In the genomic region with DNA sequence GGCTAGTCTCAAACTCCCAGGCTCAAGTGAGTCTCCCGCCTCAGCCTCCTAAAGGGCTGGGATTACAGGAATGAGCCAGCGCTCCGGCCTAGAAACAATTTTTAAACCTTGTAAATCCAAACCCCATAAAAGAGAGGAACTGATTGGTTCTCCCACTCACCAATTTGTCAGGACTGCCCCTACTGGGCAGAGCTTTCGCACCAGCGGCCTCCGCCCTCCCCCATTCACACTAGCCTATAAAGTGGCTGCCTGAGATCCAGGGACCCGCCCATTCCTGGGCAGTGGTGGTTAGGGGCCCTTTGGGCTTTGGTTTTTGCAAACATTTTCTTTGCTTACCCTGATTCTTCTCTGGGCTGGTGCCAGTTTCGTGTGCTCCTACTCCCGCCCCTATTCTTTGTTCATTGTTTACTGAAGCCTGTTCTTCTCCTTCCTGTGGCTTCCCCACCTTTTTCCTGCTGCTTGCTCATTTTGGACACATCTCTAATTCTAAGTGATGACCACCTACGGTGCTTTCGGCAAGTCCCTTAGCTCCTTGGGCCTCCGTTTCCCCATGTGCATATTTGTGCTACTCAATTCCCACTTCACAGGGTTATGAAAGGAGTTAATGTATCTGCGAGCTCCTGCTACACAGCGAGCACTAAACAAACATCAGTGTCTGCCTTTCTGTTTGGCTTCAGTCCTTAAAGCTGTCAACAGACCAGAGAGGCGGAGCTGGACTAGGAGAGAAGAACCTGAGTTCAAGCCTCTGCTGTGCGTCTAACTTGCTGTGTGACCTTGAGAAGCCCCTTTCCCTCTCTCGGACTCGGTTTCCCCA, we compare ENCODE assay signal across 1 cellular context.
TF ChIP-seq lines count a peak whose summit lies in the region.

No MANE protein-coding gene starts in this region.

TF ChIP-seq in K562, 482 proteins besides CTCF, POLR2A, EP300 and RAD21 (continued from another document and continues in another):
- TF ChIP-seq BCOR (IDR thresholded peaks at IDR 0.05), result peak; percentile 47; the same call in 1 of the 2 replicates
- TF ChIP-seq POLR2B (IDR thresholded peaks at IDR 0.05; ENCODE audit: low read depth, partially characterized antibody), result peak; percentile 32
- TF ChIP-seq ZBTB17 (CRISPR knock-in tag; IDR thresholded peaks at IDR 0.05), result no peak
- peak; percentile 53 to 60 for TF ChIP-seq NRF1 (conservative IDR thresholded peaks at IDR 0.05 in 1 of 2, IDR thresholded peaks at IDR 0.05 in 1 of 2)
- TF ChIP-seq, protein P1, sequence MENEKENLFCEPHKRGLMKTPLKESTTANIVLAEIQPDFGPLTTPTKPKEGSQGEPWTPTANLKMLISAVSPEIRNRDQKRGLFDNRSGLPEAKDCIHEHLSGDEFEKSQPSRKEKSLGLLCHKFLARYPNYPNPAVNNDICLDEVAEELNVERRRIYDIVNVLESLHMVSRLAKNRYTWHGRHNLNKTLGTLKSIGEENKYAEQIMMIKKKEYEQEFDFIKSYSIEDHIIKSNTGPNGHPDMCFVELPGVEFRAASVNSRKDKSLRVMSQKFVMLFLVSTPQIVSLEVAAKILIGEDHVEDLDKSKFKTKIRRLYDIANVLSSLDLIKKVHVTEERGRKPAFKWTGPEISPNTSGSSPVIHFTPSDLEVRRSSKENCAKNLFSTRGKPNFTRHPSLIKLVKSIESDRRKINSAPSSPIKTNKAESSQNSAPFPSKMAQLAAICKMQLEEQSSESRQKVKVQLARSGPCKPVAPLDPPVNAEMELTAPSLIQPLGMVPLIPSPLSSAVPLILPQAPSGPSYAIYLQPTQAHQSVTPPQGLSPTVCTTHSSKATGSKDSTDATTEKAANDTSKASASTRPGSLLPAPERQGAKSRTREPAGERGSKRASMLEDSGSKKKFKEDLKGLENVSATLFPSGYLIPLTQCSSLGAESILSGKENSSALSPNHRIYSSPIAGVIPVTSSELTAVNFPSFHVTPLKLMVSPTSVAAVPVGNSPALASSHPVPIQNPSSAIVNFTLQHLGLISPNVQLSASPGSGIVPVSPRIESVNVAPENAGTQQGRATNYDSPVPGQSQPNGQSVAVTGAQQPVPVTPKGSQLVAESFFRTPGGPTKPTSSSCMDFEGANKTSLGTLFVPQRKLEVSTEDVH (IDR thresholded peaks at IDR 0.05; ENCODE audit: low read depth, partially characterized antibody), result peak; percentile 30
- TF ChIP-seq, protein P2, sequence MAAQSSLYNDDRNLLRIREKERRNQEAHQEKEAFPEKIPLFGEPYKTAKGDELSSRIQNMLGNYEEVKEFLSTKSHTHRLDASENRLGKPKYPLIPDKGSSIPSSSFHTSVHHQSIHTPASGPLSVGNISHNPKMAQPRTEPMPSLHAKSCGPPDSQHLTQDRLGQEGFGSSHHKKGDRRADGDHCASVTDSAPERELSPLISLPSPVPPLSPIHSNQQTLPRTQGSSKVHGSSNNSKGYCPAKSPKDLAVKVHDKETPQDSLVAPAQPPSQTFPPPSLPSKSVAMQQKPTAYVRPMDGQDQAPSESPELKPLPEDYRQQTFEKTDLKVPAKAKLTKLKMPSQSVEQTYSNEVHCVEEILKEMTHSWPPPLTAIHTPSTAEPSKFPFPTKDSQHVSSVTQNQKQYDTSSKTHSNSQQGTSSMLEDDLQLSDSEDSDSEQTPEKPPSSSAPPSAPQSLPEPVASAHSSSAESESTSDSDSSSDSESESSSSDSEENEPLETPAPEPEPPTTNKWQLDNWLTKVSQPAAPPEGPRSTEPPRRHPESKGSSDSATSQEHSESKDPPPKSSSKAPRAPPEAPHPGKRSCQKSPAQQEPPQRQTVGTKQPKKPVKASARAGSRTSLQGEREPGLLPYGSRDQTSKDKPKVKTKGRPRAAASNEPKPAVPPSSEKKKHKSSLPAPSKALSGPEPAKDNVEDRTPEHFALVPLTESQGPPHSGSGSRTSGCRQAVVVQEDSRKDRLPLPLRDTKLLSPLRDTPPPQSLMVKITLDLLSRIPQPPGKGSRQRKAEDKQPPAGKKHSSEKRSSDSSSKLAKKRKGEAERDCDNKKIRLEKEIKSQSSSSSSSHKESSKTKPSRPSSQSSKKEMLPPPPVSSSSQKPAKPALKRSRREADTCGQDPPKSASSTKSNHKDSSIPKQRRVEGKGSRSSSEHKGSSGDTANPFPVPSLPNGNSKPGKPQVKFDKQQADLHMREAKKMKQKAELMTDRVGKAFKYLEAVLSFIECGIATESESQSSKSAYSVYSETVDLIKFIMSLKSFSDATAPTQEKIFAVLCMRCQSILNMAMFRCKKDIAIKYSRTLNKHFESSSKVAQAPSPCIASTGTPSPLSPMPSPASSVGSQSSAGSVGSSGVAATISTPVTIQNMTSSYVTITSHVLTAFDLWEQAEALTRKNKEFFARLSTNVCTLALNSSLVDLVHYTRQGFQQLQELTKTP (IDR thresholded peaks at IDR 0.05; ENCODE audit: low read depth in 1 of 2, partially characterized antibody in 2 of 2), result peak in 1 of 2 experiments; percentile 5
- TF ChIP-seq ZNF436 (CRISPR knock-in tag; IDR thresholded peaks at IDR 0.05), result no peak
- TF ChIP-seq ZFX (CRISPR knock-in tag; IDR thresholded peaks at IDR 0.05), result 0 out of 2 replicates have a peak, but pooled peaks have one; percentile 24
- TF ChIP-seq FOXM1 (IDR thresholded peaks at IDR 0.05; ENCODE audit: low read depth), result peak; percentile 41; the same call in 1 of the 2 replicates
- no peak for TF ChIP-seq FOXM1 (CRISPR knock-in tag; IDR thresholded peaks at IDR 0.05; ENCODE audit: low read depth)
- TF ChIP-seq TOE1 (IDR thresholded peaks at IDR 0.05; ENCODE audit: borderline replicate concordance), result 0 out of 2 replicates have a peak, but pooled peaks have one; percentile 19
- no peak for TF ChIP-seq TOE1 (CRISPR knock-in tag; IDR thresholded peaks at IDR 0.05; ENCODE audit: borderline replicate concordance, low read depth)
- TF ChIP-seq ZNF121 (CRISPR knock-in tag; conservative IDR thresholded peaks at IDR 0.05), result peak; percentile 43
- TF ChIP-seq POLR3A (IDR thresholded peaks at IDR 0.05; ENCODE audit: borderline replicate concordance, extremely low read depth, insufficient read depth, insufficient read length), result no peak
- TF ChIP-seq FUS (optimal IDR thresholded peaks at IDR 0.05; ENCODE audit: low read depth, low read length), result no peak
- no peak for TF ChIP-seq ATF1 (CRISPR knock-in tag; IDR thresholded peaks at IDR 0.05)
- TF ChIP-seq ATF1 (tag; IDR thresholded peaks at IDR 0.05), result peak; percentile 54; the same call in 1 of the 2 replicates
- TF ChIP-seq, protein P3, sequence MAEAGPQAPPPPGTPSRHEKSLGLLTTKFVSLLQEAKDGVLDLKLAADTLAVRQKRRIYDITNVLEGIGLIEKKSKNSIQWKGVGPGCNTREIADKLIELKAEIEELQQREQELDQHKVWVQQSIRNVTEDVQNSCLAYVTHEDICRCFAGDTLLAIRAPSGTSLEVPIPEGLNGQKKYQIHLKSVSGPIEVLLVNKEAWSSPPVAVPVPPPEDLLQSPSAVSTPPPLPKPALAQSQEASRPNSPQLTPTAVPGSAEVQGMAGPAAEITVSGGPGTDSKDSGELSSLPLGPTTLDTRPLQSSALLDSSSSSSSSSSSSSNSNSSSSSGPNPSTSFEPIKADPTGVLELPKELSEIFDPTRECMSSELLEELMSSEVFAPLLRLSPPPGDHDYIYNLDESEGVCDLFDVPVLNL (CRISPR knock-in tag; IDR thresholded peaks at IDR 0.05; ENCODE audit: low read depth), result no peak
- TF ChIP-seq ZNF583 (CRISPR knock-in tag; IDR thresholded peaks at IDR 0.05), result no peak
- TF ChIP-seq L3MBTL2 (IDR thresholded peaks at IDR 0.05), result peak; percentile 55
- peak; percentile 80 for TF ChIP-seq FOS (IDR thresholded peaks at IDR 0.05; ENCODE audit: extremely low read depth, insufficient read length)
- peak; percentile 40 for TF ChIP-seq TAF1 (IDR thresholded peaks at IDR 0.05; ENCODE audit: control insufficient read depth, extremely low read depth, insufficient read depth, low read length, severe bottlenecking)
- no peak for TF ChIP-seq KLF10 (CRISPR knock-in tag; IDR thresholded peaks at IDR 0.05)
- TF ChIP-seq RCOR1 (IDR thresholded peaks at IDR 0.05; ENCODE audit: borderline replicate concordance in 1 of 2, low read depth in 2 of 2, low read length in 2 of 2), result peak in 1 of 2 experiments; percentile 81; a peak in 1 of 4 replicates
- TF ChIP-seq CREM (IDR thresholded peaks at IDR 0.05; ENCODE audit: low read depth), result peak; percentile 42
- 0 out of 2 replicates have a peak, but pooled peaks have one; percentile 33 for TF ChIP-seq KAT7 (CRISPR knock-in tag; IDR thresholded peaks at IDR 0.05; ENCODE audit: borderline replicate concordance)
- peak; percentile 51; the same call in 1 of the 2 replicates for TF ChIP-seq PHF8 (IDR thresholded peaks at IDR 0.05; ENCODE audit: borderline replicate concordance, low read length)
- TF ChIP-seq TARDBP (IDR thresholded peaks at IDR 0.05), result peak; percentile 27; the same call in 1 of the 2 replicates
- 0 out of 2 replicates have a peak, but pooled peaks have one; percentile 43 for TF ChIP-seq POLR2G (IDR thresholded peaks at IDR 0.05; ENCODE audit: low read depth, low read length)
- peak; percentile 50 for TF ChIP-seq NFYB (IDR thresholded peaks at IDR 0.05; ENCODE audit: extremely low read depth, insufficient read length)
- TF ChIP-seq JUND (IDR thresholded peaks at IDR 0.05; ENCODE audit: borderline replicate concordance, low read depth, low read length), result 0 out of 2 replicates have a peak, but pooled peaks have one; percentile 2
- 0 out of 3 replicates have a peak, but pooled peaks have one; percentile 18 for TF ChIP-seq JUND (tag; IDR thresholded peaks at IDR 0.05; ENCODE audit: borderline replicate concordance, low read depth, low read length)
- TF ChIP-seq, protein P4, sequence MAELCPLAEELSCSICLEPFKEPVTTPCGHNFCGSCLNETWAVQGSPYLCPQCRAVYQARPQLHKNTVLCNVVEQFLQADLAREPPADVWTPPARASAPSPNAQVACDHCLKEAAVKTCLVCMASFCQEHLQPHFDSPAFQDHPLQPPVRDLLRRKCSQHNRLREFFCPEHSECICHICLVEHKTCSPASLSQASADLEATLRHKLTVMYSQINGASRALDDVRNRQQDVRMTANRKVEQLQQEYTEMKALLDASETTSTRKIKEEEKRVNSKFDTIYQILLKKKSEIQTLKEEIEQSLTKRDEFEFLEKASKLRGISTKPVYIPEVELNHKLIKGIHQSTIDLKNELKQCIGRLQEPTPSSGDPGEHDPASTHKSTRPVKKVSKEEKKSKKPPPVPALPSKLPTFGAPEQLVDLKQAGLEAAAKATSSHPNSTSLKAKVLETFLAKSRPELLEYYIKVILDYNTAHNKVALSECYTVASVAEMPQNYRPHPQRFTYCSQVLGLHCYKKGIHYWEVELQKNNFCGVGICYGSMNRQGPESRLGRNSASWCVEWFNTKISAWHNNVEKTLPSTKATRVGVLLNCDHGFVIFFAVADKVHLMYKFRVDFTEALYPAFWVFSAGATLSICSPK (IDR thresholded peaks at IDR 0.05; ENCODE audit: borderline replicate concordance), result no peak
- TF ChIP-seq SPI1 (IDR thresholded peaks at IDR 0.05; ENCODE audit: borderline replicate concordance, low read depth, low read length), result peak; percentile 74
- peak; percentile 46; the same call in 1 of the 2 replicates for TF ChIP-seq SOX6 (IDR thresholded peaks at IDR 0.05)
- TF ChIP-seq MEF2D (tag; conservative IDR thresholded peaks at IDR 0.05; ENCODE audit: low read depth), result no peak
- TF ChIP-seq HDGF (IDR thresholded peaks at IDR 0.05), result peak; percentile 83; the same call in 1 of the 2 replicates
- TF ChIP-seq ATF7 (IDR thresholded peaks at IDR 0.05), result 0 out of 2 replicates have a peak, but pooled peaks have one; percentile 43
- peak in 1 of 2 experiments; percentile 60; a peak in 1 of 4 replicates for TF ChIP-seq ARNT (IDR thresholded peaks at IDR 0.05)
- TF ChIP-seq CC2D1A (IDR thresholded peaks at IDR 0.05), result peak; percentile 60; the same call in 1 of the 2 replicates
- peak; percentile 55; the same call in 1 of the 2 replicates for TF ChIP-seq MBD2 (IDR thresholded peaks at IDR 0.05; ENCODE audit: borderline replicate concordance, low read depth)
- 0 out of 2 replicates have a peak, but pooled peaks have one; percentile 77 for TF ChIP-seq PHF21A (IDR thresholded peaks at IDR 0.05; ENCODE audit: borderline replicate concordance, low read depth)
- peak; percentile 62 to 80; a peak in 3 of 4 replicates for TF ChIP-seq FOXA3 (CRISPR knock-in tag; conservative IDR thresholded peaks at IDR 0.05 in 1 of 2, IDR thresholded peaks at IDR 0.05 in 1 of 2)
- TF ChIP-seq BDP1 (IDR thresholded peaks at IDR 0.05; ENCODE audit: insufficient read depth, insufficient read length), result no peak
- no peak; a peak in 1 of 3 replicates for TF ChIP-seq CBX3 (IDR thresholded peaks at IDR 0.05; ENCODE audit: borderline replicate concordance in 1 of 2, low read length in 2 of 2)
- TF ChIP-seq RBFOX2 (IDR thresholded peaks at IDR 0.05; ENCODE audit: low read depth, low read length), result 0 out of 2 replicates have a peak, but pooled peaks have one; percentile 39
- TF ChIP-seq ASH1L (IDR thresholded peaks at IDR 0.05; ENCODE audit: borderline replicate concordance, low read depth, partially characterized antibody), result peak; percentile 81
- no peak for TF ChIP-seq HNRNPUL1 (IDR thresholded peaks at IDR 0.05; ENCODE audit: low read length)
- peak; percentile 38 to 42; a peak in 1 of 4 replicates for TF ChIP-seq KDM1A (IDR thresholded peaks at IDR 0.05)
- TF ChIP-seq, protein P5, sequence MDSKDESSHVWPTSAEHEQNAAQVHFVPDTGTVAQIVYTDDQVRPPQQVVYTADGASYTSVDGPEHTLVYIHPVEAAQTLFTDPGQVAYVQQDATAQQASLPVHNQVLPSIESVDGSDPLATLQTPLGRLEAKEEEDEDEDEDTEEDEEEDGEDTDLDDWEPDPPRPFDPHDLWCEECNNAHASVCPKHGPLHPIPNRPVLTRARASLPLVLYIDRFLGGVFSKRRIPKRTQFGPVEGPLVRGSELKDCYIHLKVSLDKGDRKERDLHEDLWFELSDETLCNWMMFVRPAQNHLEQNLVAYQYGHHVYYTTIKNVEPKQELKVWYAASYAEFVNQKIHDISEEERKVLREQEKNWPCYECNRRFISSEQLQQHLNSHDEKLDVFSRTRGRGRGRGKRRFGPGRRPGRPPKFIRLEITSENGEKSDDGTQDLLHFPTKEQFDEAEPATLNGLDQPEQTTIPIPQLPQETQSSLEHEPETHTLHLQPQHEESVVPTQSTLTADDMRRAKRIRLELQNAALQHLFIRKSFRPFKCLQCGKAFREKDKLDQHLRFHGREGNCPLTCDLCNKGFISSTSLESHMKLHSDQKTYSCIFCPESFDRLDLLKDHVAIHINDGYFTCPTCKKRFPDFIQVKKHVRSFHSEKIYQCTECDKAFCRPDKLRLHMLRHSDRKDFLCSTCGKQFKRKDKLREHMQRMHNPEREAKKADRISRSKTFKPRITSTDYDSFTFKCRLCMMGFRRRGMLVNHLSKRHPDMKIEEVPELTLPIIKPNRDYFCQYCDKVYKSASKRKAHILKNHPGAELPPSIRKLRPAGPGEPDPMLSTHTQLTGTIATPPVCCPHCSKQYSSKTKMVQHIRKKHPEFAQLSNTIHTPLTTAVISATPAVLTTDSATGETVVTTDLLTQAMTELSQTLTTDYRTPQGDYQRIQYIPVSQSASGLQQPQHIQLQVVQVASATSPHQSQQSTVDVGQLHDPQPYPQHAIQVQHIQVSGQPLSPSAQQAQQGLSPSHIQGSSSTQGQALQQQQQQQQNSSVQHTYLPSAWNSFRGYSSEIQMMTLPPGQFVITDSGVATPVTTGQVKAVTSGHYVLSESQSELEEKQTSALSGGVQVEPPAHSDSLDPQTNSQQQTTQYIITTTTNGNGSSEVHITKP (IDR thresholded peaks at IDR 0.05; ENCODE audit: partially characterized antibody), result peak; percentile 93
- TF ChIP-seq SMARCC2 (IDR thresholded peaks at IDR 0.05; ENCODE audit: low read depth), result no peak
- 0 out of 2 replicates have a peak, but pooled peaks have one; percentile 43 for TF ChIP-seq KLF1 (tag; IDR thresholded peaks at IDR 0.05)
- no peak for TF ChIP-seq TAL1 (IDR thresholded peaks at IDR 0.05)
- peak; percentile 64 for TF ChIP-seq NFIC (IDR thresholded peaks at IDR 0.05)
